1 cellular context compared by ENCODE assay signal in genomic region chr5:144189800-144190429, GRCh38.
TF ChIP-seq lines count a peak whose summit lies in the region.

No MANE protein-coding gene starts in this region.

TF ChIP-seq in GM12878, 131 proteins besides CTCF, POLR2A, EP300 and RAD21 (continued from another document and continues in another):
- TF ChIP-seq, protein P1, sequence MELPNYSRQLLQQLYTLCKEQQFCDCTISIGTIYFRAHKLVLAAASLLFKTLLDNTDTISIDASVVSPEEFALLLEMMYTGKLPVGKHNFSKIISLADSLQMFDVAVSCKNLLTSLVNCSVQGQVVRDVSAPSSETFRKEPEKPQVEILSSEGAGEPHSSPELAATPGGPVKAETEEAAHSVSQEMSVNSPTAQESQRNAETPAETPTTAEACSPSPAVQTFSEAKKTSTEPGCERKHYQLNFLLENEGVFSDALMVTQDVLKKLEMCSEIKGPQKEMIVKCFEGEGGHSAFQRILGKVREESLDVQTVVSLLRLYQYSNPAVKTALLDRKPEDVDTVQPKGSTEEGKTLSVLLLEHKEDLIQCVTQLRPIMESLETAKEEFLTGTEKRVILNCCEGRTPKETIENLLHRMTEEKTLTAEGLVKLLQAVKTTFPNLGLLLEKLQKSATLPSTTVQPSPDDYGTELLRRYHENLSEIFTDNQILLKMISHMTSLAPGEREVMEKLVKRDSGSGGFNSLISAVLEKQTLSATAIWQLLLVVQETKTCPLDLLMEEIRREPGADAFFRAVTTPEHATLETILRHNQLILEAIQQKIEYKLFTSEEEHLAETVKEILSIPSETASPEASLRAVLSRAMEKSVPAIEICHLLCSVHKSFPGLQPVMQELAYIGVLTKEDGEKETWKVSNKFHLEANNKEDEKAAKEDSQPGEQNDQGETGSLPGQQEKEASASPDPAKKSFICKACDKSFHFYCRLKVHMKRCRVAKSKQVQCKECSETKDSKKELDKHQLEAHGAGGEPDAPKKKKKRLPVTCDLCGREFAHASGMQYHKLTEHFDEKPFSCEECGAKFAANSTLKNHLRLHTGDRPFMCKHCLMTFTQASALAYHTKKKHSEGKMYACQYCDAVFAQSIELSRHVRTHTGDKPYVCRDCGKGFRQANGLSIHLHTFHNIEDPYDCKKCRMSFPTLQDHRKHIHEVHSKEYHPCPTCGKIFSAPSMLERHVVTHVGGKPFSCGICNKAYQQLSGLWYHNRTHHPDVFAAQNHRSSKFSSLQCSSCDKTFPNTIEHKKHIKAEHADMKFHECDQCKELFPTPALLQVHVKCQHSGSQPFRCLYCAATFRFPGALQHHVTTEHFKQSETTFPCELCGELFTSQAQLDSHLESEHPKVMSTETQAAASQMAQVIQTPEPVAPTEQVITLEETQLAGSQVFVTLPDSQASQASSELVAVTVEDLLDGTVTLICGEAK (IDR thresholded peaks at IDR 0.05; ENCODE audit: borderline replicate concordance) = no peak
- TF ChIP-seq PKNOX1 (IDR thresholded peaks at IDR 0.05) (no peak), SP1 (IDR thresholded peaks at IDR 0.05; ENCODE audit: low read depth, low read length) (no peak), STAT3 (IDR thresholded peaks at IDR 0.05; ENCODE audit: low read depth, low read length) (no peak), KDM1A (IDR thresholded peaks at IDR 0.05; ENCODE audit: borderline replicate concordance) (no peak), TCF12 (IDR thresholded peaks at IDR 0.05; ENCODE audit: low read depth, low read length) (no peak), NR2C1 (IDR thresholded peaks at IDR 0.05) (peak; percentile 42; the same call in 1 of the 2 replicates), YY1 (IDR thresholded peaks at IDR 0.05; ENCODE audit: low read depth, low read length) (peak; percentile 13; the same call in 1 of the 2 replicates), RELB (IDR thresholded peaks at IDR 0.05; ENCODE audit: low read depth) (peak; percentile 68), ZNF207 (IDR thresholded peaks at IDR 0.05; ENCODE audit: borderline replicate concordance) (no peak), WRNIP1 (IDR thresholded peaks at IDR 0.05; ENCODE audit: borderline replicate concordance, low read depth, low read length) (no peak), ESRRA (IDR thresholded peaks at IDR 0.05; ENCODE audit: low read length) (no peak), PRDM15 (CRISPR knock-in tag; IDR thresholded peaks at IDR 0.05) (no peak), ETV6 (conservative IDR thresholded peaks at IDR 0.05 in 1 of 2, IDR thresholded peaks at IDR 0.05 in 1 of 2; ENCODE audit: borderline replicate concordance in 1 of 2, low read depth in 1 of 2) (peak in 1 of 2 experiments; percentile 81; a peak in 2 of 4 replicates), CEBPB (IDR thresholded peaks at IDR 0.05; ENCODE audit: borderline replicate concordance in 1 of 2, low read depth in 2 of 2, low read length in 2 of 2) (peak in 1 of 2 experiments; percentile 52; a peak in 2 of 4 replicates), MTA3 (IDR thresholded peaks at IDR 0.05; ENCODE audit: borderline replicate concordance, low read length) (peak; percentile 72; the same call in 1 of the 2 replicates), TBL1XR1 (IDR thresholded peaks at IDR 0.05; ENCODE audit: low read depth, low read length) (peak; percentile 36; the same call in 1 of the 2 replicates), MYC (IDR thresholded peaks at IDR 0.05; ENCODE audit: insufficient read depth, insufficient read length, insufficient replicate concordance, low read length, severe bottlenecking) (no peak), KLF5 (IDR thresholded peaks at IDR 0.05; ENCODE audit: partially characterized antibody) (no peak), FOXK2 (IDR thresholded peaks at IDR 0.05) (no peak), ZNF24 (IDR thresholded peaks at IDR 0.05) (no peak), SUPT20H (IDR thresholded peaks at IDR 0.05; ENCODE audit: borderline replicate concordance, control insufficient read depth, low read depth, low read length) (no peak), RELA (IDR thresholded peaks at IDR 0.05; ENCODE audit: borderline replicate concordance, partially characterized antibody) (peak; percentile 92), IKZF2 (IDR thresholded peaks at IDR 0.05) (peak; percentile 35 to 64; a peak in 1 of 4 replicates), SMAD1 (IDR thresholded peaks at IDR 0.05; ENCODE audit: low read depth, partially characterized antibody) (no peak), ZBTB11 (CRISPR knock-in tag; IDR thresholded peaks at IDR 0.05) (no peak), FOXM1 (IDR thresholded peaks at IDR 0.05; ENCODE audit: low read depth, low read length) (peak; percentile 82; the same call in 1 of the 2 replicates), NFIC (IDR thresholded peaks at IDR 0.05; ENCODE audit: low read depth, low read length) (peak; percentile 94), EGR1 (IDR thresholded peaks at IDR 0.05; ENCODE audit: borderline replicate concordance in 1 of 2, low read depth in 2 of 2, low read length in 2 of 2) (no peak), EED (IDR thresholded peaks at IDR 0.05; ENCODE audit: low read depth) (peak; percentile 85), HDAC2 (IDR thresholded peaks at IDR 0.05) (no peak), BHLHE40 (IDR thresholded peaks at IDR 0.05; ENCODE audit: borderline replicate concordance in 1 of 2, low read depth in 2 of 2, low read length in 1 of 2) (0 out of 4 replicates have a peak, but pooled peaks of 1 of the 2 experiments have one; percentile 14), SRF (IDR thresholded peaks at IDR 0.05; ENCODE audit: low read depth in 2 of 2, low read length in 2 of 2) (0 out of 4 replicates have a peak, but pooled peaks of 1 of the 2 experiments have one; percentile 16), MXI1 (IDR thresholded peaks at IDR 0.05; ENCODE audit: low read depth, low read length) (no peak), FOS (IDR thresholded peaks at IDR 0.05; ENCODE audit: borderline replicate concordance, extremely low read depth, insufficient read length) (no peak), RCOR1 (conservative IDR thresholded peaks at IDR 0.05; ENCODE audit: low read depth, low read length) (no peak), ZNF384 (IDR thresholded peaks at IDR 0.05; ENCODE audit: borderline replicate concordance, low read depth, low read length) (no peak), POLR2AphosphoS5 (IDR thresholded peaks at IDR 0.05; ENCODE audit: low read length) (no peak), TAF1 (IDR thresholded peaks at IDR 0.05; ENCODE audit: borderline replicate concordance, low read depth, low read length) (no peak), SMARCA5 (IDR thresholded peaks at IDR 0.05) (no peak), RUNX3 (IDR thresholded peaks at IDR 0.05; ENCODE audit: low read length) (peak; percentile 94), SMC3 (IDR thresholded peaks at IDR 0.05; ENCODE audit: borderline replicate concordance, low read length) (no peak), MEF2A (IDR thresholded peaks at IDR 0.05; ENCODE audit: insufficient read depth, low read depth, low read length) (peak; percentile 46; the same call in 1 of the 2 replicates), IKZF1 (conservative IDR thresholded peaks at IDR 0.05) (peak; percentile 47), PAX5 (IDR thresholded peaks at IDR 0.05; ENCODE audit: borderline replicate concordance, low read depth, low read length) (0 out of 2 replicates have a peak, but pooled peaks have one; percentile 46), GABPA (IDR thresholded peaks at IDR 0.05; ENCODE audit: low read depth) (peak; percentile 62), CREB1 (IDR thresholded peaks at IDR 0.05; ENCODE audit: low read depth) (0 out of 2 replicates have a peak, but pooled peaks have one; percentile 31), JUNB (IDR thresholded peaks at IDR 0.05) (peak; percentile 81), CREM (IDR thresholded peaks at IDR 0.05; ENCODE audit: low read depth) (peak; percentile 76)
- TF ChIP-seq, protein P2, sequence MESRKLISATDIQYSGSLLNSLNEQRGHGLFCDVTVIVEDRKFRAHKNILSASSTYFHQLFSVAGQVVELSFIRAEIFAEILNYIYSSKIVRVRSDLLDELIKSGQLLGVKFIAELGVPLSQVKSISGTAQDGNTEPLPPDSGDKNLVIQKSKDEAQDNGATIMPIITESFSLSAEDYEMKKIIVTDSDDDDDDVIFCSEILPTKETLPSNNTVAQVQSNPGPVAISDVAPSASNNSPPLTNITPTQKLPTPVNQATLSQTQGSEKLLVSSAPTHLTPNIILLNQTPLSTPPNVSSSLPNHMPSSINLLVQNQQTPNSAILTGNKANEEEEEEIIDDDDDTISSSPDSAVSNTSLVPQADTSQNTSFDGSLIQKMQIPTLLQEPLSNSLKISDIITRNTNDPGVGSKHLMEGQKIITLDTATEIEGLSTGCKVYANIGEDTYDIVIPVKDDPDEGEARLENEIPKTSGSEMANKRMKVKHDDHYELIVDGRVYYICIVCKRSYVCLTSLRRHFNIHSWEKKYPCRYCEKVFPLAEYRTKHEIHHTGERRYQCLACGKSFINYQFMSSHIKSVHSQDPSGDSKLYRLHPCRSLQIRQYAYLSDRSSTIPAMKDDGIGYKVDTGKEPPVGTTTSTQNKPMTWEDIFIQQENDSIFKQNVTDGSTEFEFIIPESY (IDR thresholded peaks at IDR 0.05) = no peak
- TF ChIP-seq, protein P3, sequence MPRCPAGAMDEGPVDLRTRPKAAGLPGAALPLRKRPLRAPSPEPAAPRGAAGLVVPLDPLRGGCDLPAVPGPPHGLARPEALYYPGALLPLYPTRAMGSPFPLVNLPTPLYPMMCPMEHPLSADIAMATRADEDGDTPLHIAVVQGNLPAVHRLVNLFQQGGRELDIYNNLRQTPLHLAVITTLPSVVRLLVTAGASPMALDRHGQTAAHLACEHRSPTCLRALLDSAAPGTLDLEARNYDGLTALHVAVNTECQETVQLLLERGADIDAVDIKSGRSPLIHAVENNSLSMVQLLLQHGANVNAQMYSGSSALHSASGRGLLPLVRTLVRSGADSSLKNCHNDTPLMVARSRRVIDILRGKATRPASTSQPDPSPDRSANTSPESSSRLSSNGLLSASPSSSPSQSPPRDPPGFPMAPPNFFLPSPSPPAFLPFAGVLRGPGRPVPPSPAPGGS (IDR thresholded peaks at IDR 0.05; ENCODE audit: borderline replicate concordance, insufficient read depth, low read depth, low read length, poor library complexity, severe bottlenecking) = peak; percentile 28
